2 cellular contexts compared by ENCODE assay signal in the genomic region with DNA sequence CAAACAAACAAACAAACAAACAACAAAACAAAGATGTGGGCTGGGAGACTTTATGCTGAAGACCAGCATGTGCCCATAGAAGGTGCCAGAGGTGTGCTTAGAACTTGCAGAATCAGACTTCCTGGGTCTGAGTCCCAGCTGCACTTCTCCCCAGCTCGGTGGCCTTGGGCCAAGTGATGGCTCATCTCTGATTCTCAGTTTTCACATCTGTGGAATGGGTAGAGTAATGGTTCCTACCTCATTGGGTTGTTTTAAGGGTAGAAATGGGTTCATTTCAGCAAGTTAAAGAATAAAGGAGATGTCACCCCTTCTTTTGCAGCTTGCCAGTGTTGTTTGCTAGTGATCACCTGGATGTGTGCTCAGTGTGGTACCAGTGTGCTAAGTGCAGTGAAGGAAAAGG.
TF ChIP-seq lines count a peak whose summit lies in the region.

No MANE protein-coding gene starts in this region.

TF ChIP-seq in HepG2, 621 proteins besides CTCF, POLR2A, EP300 and RAD21 (continues in another document):
- TF ChIP-seq KDM1A (CRISPR knock-in tag; IDR thresholded peaks at IDR 0.05) (peak; percentile 28; the same call in 1 of the 2 replicates), ZNF629 (CRISPR knock-in tag; conservative IDR thresholded peaks at IDR 0.05) (peak; percentile 97), ZNF570 (CRISPR knock-in tag; IDR thresholded peaks at IDR 0.05; ENCODE audit: borderline replicate concordance) (no peak), ZNF180 (CRISPR knock-in tag; IDR thresholded peaks at IDR 0.05; ENCODE audit: borderline replicate concordance, low read depth) (no peak), KDM3A (CRISPR knock-in tag; IDR thresholded peaks at IDR 0.05; ENCODE audit: low read depth) (no peak), ZNF747 (CRISPR knock-in tag; IDR thresholded peaks at IDR 0.05; ENCODE audit: borderline replicate concordance) (no peak), ELF3 (CRISPR knock-in tag; IDR thresholded peaks at IDR 0.05) (no peak), ZNF225 (CRISPR knock-in tag; IDR thresholded peaks at IDR 0.05) (no peak), ZNF460 (CRISPR knock-in tag; IDR thresholded peaks at IDR 0.05; ENCODE audit: borderline replicate concordance) (no peak), CHD4 (IDR thresholded peaks at IDR 0.05; ENCODE audit: borderline replicate concordance, low read length) (peak; percentile 80; the same call in 1 of the 2 replicates), ZMYM3 (CRISPR knock-in tag; IDR thresholded peaks at IDR 0.05) (peak; percentile 64; the same call in 1 of the 2 replicates), MED8 (CRISPR knock-in tag; IDR thresholded peaks at IDR 0.05; ENCODE audit: insufficient replicate concordance) (no peak), MIXL1 (CRISPR knock-in tag; IDR thresholded peaks at IDR 0.05) (no peak), ADNP (CRISPR knock-in tag; IDR thresholded peaks at IDR 0.05) (0 out of 2 replicates have a peak, but pooled peaks have one; percentile 23), REXO4 (CRISPR knock-in tag; IDR thresholded peaks at IDR 0.05; ENCODE audit: borderline replicate concordance) (no peak)
- TF ChIP-seq, protein P1, sequence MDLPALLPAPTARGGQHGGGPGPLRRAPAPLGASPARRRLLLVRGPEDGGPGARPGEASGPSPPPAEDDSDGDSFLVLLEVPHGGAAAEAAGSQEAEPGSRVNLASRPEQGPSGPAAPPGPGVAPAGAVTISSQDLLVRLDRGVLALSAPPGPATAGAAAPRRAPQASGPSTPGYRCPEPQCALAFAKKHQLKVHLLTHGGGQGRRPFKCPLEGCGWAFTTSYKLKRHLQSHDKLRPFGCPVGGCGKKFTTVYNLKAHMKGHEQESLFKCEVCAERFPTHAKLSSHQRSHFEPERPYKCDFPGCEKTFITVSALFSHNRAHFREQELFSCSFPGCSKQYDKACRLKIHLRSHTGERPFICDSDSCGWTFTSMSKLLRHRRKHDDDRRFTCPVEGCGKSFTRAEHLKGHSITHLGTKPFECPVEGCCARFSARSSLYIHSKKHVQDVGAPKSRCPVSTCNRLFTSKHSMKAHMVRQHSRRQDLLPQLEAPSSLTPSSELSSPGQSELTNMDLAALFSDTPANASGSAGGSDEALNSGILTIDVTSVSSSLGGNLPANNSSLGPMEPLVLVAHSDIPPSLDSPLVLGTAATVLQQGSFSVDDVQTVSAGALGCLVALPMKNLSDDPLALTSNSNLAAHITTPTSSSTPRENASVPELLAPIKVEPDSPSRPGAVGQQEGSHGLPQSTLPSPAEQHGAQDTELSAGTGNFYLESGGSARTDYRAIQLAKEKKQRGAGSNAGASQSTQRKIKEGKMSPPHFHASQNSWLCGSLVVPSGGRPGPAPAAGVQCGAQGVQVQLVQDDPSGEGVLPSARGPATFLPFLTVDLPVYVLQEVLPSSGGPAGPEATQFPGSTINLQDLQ (CRISPR knock-in tag; IDR thresholded peaks at IDR 0.05), result no peak
- TF ChIP-seq, protein P2, sequence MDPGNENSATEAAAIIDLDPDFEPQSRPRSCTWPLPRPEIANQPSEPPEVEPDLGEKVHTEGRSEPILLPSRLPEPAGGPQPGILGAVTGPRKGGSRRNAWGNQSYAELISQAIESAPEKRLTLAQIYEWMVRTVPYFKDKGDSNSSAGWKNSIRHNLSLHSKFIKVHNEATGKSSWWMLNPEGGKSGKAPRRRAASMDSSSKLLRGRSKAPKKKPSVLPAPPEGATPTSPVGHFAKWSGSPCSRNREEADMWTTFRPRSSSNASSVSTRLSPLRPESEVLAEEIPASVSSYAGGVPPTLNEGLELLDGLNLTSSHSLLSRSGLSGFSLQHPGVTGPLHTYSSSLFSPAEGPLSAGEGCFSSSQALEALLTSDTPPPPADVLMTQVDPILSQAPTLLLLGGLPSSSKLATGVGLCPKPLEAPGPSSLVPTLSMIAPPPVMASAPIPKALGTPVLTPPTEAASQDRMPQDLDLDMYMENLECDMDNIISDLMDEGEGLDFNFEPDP (CRISPR knock-in tag; conservative IDR thresholded peaks at IDR 0.05), result no peak
- TF ChIP-seq, protein P3, sequence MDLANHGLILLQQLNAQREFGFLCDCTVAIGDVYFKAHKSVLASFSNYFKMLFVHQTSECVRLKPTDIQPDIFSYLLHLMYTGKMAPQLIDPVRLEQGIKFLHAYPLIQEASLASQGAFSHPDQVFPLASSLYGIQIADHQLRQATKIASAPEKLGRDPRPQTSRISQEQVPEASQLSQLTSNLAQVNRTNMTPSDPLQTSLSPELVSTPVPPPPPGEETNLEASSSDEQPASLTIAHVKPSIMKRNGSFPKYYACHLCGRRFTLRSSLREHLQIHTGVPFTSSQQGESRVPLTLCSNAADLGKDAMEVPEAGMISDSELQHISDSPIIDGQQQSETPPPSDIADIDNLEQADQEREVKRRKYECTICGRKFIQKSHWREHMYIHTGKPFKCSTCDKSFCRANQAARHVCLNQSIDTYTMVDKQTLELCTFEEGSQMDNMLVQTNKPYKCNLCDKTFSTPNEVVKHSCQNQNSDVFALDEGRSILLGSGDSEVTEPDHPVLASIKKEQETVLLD (CRISPR knock-in tag; IDR thresholded peaks at IDR 0.05; ENCODE audit: low read depth), result no peak
- TF ChIP-seq, protein P4, sequence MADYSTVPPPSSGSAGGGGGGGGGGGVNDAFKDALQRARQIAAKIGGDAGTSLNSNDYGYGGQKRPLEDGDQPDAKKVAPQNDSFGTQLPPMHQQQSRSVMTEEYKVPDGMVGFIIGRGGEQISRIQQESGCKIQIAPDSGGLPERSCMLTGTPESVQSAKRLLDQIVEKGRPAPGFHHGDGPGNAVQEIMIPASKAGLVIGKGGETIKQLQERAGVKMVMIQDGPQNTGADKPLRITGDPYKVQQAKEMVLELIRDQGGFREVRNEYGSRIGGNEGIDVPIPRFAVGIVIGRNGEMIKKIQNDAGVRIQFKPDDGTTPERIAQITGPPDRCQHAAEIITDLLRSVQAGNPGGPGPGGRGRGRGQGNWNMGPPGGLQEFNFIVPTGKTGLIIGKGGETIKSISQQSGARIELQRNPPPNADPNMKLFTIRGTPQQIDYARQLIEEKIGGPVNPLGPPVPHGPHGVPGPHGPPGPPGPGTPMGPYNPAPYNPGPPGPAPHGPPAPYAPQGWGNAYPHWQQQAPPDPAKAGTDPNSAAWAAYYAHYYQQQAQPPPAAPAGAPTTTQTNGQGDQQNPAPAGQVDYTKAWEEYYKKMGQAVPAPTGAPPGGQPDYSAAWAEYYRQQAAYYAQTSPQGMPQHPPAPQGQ (CRISPR knock-in tag; IDR thresholded peaks at IDR 0.05; ENCODE audit: borderline replicate concordance), result no peak
- TF ChIP-seq, protein P5, sequence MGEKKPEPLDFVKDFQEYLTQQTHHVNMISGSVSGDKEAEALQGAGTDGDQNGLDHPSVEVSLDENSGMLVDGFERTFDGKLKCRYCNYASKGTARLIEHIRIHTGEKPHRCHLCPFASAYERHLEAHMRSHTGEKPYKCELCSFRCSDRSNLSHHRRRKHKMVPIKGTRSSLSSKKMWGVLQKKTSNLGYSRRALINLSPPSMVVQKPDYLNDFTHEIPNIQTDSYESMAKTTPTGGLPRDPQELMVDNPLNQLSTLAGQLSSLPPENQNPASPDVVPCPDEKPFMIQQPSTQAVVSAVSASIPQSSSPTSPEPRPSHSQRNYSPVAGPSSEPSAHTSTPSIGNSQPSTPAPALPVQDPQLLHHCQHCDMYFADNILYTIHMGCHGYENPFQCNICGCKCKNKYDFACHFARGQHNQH (CRISPR knock-in tag; IDR thresholded peaks at IDR 0.05), result no peak

TF ChIP-seq in K562, 482 proteins besides CTCF, POLR2A, EP300 and RAD21:
- no peak for TF ChIP-seq PRMT5 (CRISPR knock-in tag; IDR thresholded peaks at IDR 0.05)
- peak; percentile 73 for TF ChIP-seq RBM25 (IDR thresholded peaks at IDR 0.05; ENCODE audit: low read depth, low read length, severe bottlenecking)
- TF ChIP-seq, protein P6, sequence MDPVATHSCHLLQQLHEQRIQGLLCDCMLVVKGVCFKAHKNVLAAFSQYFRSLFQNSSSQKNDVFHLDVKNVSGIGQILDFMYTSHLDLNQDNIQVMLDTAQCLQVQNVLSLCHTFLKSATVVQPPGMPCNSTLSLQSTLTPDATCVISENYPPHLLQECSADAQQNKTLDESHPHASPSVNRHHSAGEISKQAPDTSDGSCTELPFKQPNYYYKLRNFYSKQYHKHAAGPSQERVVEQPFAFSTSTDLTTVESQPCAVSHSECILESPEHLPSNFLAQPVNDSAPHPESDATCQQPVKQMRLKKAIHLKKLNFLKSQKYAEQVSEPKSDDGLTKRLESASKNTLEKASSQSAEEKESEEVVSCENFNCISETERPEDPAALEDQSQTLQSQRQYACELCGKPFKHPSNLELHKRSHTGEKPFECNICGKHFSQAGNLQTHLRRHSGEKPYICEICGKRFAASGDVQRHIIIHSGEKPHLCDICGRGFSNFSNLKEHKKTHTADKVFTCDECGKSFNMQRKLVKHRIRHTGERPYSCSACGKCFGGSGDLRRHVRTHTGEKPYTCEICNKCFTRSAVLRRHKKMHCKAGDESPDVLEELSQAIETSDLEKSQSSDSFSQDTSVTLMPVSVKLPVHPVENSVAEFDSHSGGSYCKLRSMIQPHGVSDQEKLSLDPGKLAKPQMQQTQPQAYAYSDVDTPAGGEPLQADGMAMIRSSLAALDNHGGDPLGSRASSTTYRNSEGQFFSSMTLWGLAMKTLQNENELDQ (CRISPR knock-in tag; IDR thresholded peaks at IDR 0.05; ENCODE audit: borderline replicate concordance), result no peak
- TF ChIP-seq ARHGAP35 (IDR thresholded peaks at IDR 0.05; ENCODE audit: partially characterized antibody), result no peak
- TF ChIP-seq, protein P7, sequence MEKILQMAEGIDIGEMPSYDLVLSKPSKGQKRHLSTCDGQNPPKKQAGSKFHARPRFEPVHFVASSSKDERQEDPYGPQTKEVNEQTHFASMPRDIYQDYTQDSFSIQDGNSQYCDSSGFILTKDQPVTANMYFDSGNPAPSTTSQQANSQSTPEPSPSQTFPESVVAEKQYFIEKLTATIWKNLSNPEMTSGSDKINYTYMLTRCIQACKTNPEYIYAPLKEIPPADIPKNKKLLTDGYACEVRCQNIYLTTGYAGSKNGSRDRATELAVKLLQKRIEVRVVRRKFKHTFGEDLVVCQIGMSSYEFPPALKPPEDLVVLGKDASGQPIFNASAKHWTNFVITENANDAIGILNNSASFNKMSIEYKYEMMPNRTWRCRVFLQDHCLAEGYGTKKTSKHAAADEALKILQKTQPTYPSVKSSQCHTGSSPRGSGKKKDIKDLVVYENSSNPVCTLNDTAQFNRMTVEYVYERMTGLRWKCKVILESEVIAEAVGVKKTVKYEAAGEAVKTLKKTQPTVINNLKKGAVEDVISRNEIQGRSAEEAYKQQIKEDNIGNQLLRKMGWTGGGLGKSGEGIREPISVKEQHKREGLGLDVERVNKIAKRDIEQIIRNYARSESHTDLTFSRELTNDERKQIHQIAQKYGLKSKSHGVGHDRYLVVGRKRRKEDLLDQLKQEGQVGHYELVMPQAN (IDR thresholded peaks at IDR 0.05; ENCODE audit: borderline replicate concordance), result no peak
- TF ChIP-seq, protein P8, sequence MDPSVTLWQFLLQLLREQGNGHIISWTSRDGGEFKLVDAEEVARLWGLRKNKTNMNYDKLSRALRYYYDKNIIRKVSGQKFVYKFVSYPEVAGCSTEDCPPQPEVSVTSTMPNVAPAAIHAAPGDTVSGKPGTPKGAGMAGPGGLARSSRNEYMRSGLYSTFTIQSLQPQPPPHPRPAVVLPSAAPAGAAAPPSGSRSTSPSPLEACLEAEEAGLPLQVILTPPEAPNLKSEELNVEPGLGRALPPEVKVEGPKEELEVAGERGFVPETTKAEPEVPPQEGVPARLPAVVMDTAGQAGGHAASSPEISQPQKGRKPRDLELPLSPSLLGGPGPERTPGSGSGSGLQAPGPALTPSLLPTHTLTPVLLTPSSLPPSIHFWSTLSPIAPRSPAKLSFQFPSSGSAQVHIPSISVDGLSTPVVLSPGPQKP (CRISPR knock-in tag; IDR thresholded peaks at IDR 0.05), result no peak
- TF ChIP-seq ETV5 (CRISPR knock-in tag; IDR thresholded peaks at IDR 0.05; ENCODE audit: low read depth), result no peak
- 0 out of 2 replicates have a peak, but pooled peaks have one; percentile 22 for TF ChIP-seq BCOR (IDR thresholded peaks at IDR 0.05)
- TF ChIP-seq, protein P9, sequence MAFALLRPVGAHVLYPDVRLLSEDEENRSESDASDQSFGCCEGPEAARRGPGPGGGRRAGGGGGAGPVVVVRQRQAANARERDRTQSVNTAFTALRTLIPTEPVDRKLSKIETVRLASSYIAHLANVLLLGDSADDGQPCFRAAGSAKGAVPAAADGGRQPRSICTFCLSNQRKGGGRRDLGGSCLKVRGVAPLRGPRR (CRISPR knock-in tag; IDR thresholded peaks at IDR 0.05), result no peak
- TF ChIP-seq KLF16 (IDR thresholded peaks at IDR 0.05), result no peak
- no peak for TF ChIP-seq ZNF696 (CRISPR knock-in tag; conservative IDR thresholded peaks at IDR 0.05)
- no peak for TF ChIP-seq ELF2 (CRISPR knock-in tag; IDR thresholded peaks at IDR 0.05)
- TF ChIP-seq MTA3 (IDR thresholded peaks at IDR 0.05; ENCODE audit: borderline replicate concordance), result no peak
